ENCODE assay signal across 29 cellular contexts in genomic region chr12:101557092-101557491, GRCh38. TPM values are rescaled to one million over a fixed set of nuclear protein-coding genes. Genes with fewer than 3 reads are reported as not detected.
"Had no signal": no experiment of that assay in that cellular context is flagged by ENCODE, and none has a peak within 500 bp of the region (broad histone marks: within the 10 kb centered on the region; RNA-seq: fewer than 3 reads in every experiment).

No MANE protein-coding gene starts in this region.

- ATAC-seq: natural killer cell; psoas muscle; right cardiac atrium; sciatic nerve; stimulated activated effector memory CD8-positive, alpha-beta T cell treated with anti-CD3 and anti-CD28 coated beads, Interleukin-12 subunit alpha, Interleukin-12 subunit beta, amount 100 ng/mL, for 72 hours; stimulated activated naive B cell treated with anti-CD40 and anti-IgM and Interleukin-4, amounts not matched to agents 10 μg/mL and 1 μg/mL and 100 μg/mL, for 72 hours had no signal

- H3K4me1 ChIP-seq: neural progenitor cell, parathyroid adenoma, thyroid gland, tibial nerve had no signal

- H3K4me2 ChIP-seq: neural progenitor cell had no signal

- H3K9ac ChIP-seq: neural progenitor cell, parathyroid adenoma had no signal

- H3K4me3 ChIP-seq: neural progenitor cell, ovary, psoas muscle, skin epidermis, stomach, thoracic aorta, thyroid gland, tibial nerve, upper lobe of left lung, vagina had no signal

- H3K27ac ChIP-seq: neural progenitor cell, ovary, parathyroid adenoma, psoas muscle, skin epidermis, stomach, thoracic aorta, thyroid gland, tibial nerve, upper lobe of left lung, vagina had no signal

- H3K9me3 ChIP-seq: ovary, psoas muscle, stomach, thoracic aorta, thyroid gland, upper lobe of left lung, vagina had no signal

- DNase-seq: natural killer cell; occipital lobe; ovary; posterior cingulate gyrus; psoas muscle; right cardiac atrium; stimulated activated CD4-positive, alpha-beta T cell treated with anti-CD3 and anti-CD28 coated beads, Interleukin-15, amount 100 ng/mL, for 24 hours; stimulated activated CD4-positive, alpha-beta T cell treated with anti-CD3 and anti-CD28 coated beads, Interleukin-2, amount 100 ng/mL, for 24 hours; stimulated activated CD4-positive, alpha-beta T cell treated with anti-CD3 and anti-CD28 coated beads, Interleukin-2, amount 100 ng/mL, for 48 hours; stimulated activated CD4-positive, alpha-beta T cell treated with anti-CD3 and anti-CD28 coated beads, Interleukin-4, amount 100 ng/mL, for 24 hours; stimulated activated naive B cell treated with anti-CD40 and anti-IgM and Interleukin-4, amounts not matched to agents 10 μg/mL and 1 μg/mL and 100 μg/mL, for 72 hours; stimulated activated naive CD4-positive, alpha-beta T cell treated with Interleukin-2 at 50 U/mL for 16 hours; stomach; thyroid gland; trophoblast cell; upper lobe of left lung had no signal

- H3K36me3 ChIP-seq: neural progenitor cell, ovary, stomach, thoracic aorta, thyroid gland, tibial nerve, upper lobe of left lung, vagina had no signal

- H2AFZ ChIP-seq: neural progenitor cell, parathyroid adenoma had no signal

- H3K79me2 ChIP-seq: parathyroid adenoma had no signal

- FAIRE-seq: urothelium cell line had no signal

- H3K27me3 ChIP-seq: neural progenitor cell, ovary, stomach, thyroid gland, tibial nerve, upper lobe of left lung, vagina had no signal

RNA-seq across cellular contexts. Expression of gene MYBPC1, which starts 37.7 kb away (rescaled TPM):
- total RNA-seq: natural killer cell, osteoblast, progenitor cell of endocrine pancreas, renal cortical epithelial cell, vagina had no signal
- polyA plus RNA-seq: neural cell, ovary had no signal
